In genomic region chr1:50978852-50979781, GRCh38 we compare ENCODE assay signal across 2 cellular contexts.
TF ChIP-seq lines count a peak whose summit lies in the region.

No MANE protein-coding gene starts in this region.

TF ChIP-seq in K562, 482 proteins besides CTCF, POLR2A, EP300 and RAD21 (continued from another document and continues in another):
- TF ChIP-seq AFF1 (IDR thresholded peaks at IDR 0.05; ENCODE audit: low read depth in 1 of 2, partially characterized antibody in 2 of 2) (peak; percentile 75 to 78), OTX1 (CRISPR knock-in tag; IDR thresholded peaks at IDR 0.05) (peak; percentile 79; the same call in 1 of the 2 replicates), ZNF217 (CRISPR knock-in tag; IDR thresholded peaks at IDR 0.05) (no peak), FOXK1 (CRISPR knock-in tag; IDR thresholded peaks at IDR 0.05; ENCODE audit: borderline replicate concordance) (no peak), ZZZ3 (IDR thresholded peaks at IDR 0.05) (no peak), ARID2 (IDR thresholded peaks at IDR 0.05) (peak; percentile 59; the same call in 1 of the 2 replicates), MYBL2 (IDR thresholded peaks at IDR 0.05; ENCODE audit: low read depth) (no peak), MYBL2 (CRISPR knock-in tag; IDR thresholded peaks at IDR 0.05; ENCODE audit: borderline replicate concordance) (no peak), PYGO2 (tag; IDR thresholded peaks at IDR 0.05) (no peak), HBP1 (CRISPR knock-in tag; IDR thresholded peaks at IDR 0.05) (peak; percentile 76; the same call in 1 of the 2 replicates), KAT8 (IDR thresholded peaks at IDR 0.05; ENCODE audit: low read depth) (0 out of 2 replicates have a peak, but pooled peaks have one; percentile 13), ZNF232 (CRISPR knock-in tag; IDR thresholded peaks at IDR 0.05) (no peak), SUPT5H (IDR thresholded peaks at IDR 0.05) (peak; percentile 36; the same call in 1 of the 2 replicates), PTRF (tag; IDR thresholded peaks at IDR 0.05) (no peak), ZNF76 (CRISPR knock-in tag; IDR thresholded peaks at IDR 0.05; ENCODE audit: borderline replicate concordance) (0 out of 2 replicates have a peak, but pooled peaks have one; percentile 41), HDAC3 (IDR thresholded peaks at IDR 0.05; ENCODE audit: borderline replicate concordance, partially characterized antibody) (peak; percentile 15)
- TF ChIP-seq, protein P1, sequence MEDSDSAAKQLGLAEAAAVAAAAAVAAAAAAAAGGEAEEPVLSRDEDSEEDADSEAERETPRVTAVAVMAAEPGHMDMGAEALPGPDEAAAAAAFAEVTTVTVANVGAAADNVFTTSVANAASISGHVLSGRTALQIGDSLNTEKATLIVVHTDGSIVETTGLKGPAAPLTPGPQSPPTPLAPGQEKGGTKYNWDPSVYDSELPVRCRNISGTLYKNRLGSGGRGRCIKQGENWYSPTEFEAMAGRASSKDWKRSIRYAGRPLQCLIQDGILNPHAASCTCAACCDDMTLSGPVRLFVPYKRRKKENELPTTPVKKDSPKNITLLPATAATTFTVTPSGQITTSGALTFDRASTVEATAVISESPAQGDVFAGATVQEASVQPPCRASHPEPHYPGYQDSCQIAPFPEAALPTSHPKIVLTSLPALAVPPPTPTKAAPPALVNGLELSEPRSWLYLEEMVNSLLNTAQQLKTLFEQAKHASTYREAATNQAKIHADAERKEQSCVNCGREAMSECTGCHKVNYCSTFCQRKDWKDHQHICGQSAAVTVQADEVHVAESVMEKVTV (CRISPR knock-in tag; IDR thresholded peaks at IDR 0.05), result 0 out of 2 replicates have a peak, but pooled peaks have one; percentile 29
- TF ChIP-seq, protein P2, sequence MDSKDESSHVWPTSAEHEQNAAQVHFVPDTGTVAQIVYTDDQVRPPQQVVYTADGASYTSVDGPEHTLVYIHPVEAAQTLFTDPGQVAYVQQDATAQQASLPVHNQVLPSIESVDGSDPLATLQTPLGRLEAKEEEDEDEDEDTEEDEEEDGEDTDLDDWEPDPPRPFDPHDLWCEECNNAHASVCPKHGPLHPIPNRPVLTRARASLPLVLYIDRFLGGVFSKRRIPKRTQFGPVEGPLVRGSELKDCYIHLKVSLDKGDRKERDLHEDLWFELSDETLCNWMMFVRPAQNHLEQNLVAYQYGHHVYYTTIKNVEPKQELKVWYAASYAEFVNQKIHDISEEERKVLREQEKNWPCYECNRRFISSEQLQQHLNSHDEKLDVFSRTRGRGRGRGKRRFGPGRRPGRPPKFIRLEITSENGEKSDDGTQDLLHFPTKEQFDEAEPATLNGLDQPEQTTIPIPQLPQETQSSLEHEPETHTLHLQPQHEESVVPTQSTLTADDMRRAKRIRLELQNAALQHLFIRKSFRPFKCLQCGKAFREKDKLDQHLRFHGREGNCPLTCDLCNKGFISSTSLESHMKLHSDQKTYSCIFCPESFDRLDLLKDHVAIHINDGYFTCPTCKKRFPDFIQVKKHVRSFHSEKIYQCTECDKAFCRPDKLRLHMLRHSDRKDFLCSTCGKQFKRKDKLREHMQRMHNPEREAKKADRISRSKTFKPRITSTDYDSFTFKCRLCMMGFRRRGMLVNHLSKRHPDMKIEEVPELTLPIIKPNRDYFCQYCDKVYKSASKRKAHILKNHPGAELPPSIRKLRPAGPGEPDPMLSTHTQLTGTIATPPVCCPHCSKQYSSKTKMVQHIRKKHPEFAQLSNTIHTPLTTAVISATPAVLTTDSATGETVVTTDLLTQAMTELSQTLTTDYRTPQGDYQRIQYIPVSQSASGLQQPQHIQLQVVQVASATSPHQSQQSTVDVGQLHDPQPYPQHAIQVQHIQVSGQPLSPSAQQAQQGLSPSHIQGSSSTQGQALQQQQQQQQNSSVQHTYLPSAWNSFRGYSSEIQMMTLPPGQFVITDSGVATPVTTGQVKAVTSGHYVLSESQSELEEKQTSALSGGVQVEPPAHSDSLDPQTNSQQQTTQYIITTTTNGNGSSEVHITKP (IDR thresholded peaks at IDR 0.05; ENCODE audit: partially characterized antibody), result peak; percentile 80

TF ChIP-seq in HepG2, 621 proteins besides CTCF, POLR2A, EP300 and RAD21 (continued from another document):
- TF ChIP-seq DMAP1 (CRISPR knock-in tag; IDR thresholded peaks at IDR 0.05), result 0 out of 2 replicates have a peak, but pooled peaks have one; percentile 27
- TF ChIP-seq ZNF713 (CRISPR knock-in tag; IDR thresholded peaks at IDR 0.05), result no peak
- no peak for TF ChIP-seq CENPX (CRISPR knock-in tag; IDR thresholded peaks at IDR 0.05)
